ENCODE assay signal across 1 cellular context in the genomic region with DNA sequence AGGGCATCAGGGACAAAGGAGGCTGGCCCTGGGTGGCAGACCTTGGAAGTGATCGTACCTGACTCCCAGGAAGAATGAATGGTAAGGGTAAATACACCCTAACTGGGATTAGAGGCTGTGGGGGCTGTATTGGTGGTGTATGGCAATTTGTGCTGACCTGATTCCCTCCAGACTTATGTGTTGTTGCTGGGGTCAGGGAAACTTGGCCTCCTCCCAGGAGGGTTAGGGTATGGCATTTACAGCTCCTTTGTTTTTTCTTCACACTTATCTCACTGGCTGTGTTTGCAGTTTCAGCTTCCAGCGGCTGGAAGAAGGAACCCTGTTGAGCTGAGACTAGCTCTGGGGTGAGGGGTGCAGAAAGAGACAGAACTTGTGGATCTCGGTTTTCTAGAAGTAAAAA.
A peak's percentile ranks its signal among the peaks of the same experiment; 100 is the strongest.
TF ChIP-seq lines count a peak whose summit lies in the region.

No MANE protein-coding gene starts in this region.

TF ChIP-seq in HEK293, 187 proteins besides CTCF, POLR2A, EP300 and RAD21 (continued from another document and continues in another):
- TF ChIP-seq, protein P1, sequence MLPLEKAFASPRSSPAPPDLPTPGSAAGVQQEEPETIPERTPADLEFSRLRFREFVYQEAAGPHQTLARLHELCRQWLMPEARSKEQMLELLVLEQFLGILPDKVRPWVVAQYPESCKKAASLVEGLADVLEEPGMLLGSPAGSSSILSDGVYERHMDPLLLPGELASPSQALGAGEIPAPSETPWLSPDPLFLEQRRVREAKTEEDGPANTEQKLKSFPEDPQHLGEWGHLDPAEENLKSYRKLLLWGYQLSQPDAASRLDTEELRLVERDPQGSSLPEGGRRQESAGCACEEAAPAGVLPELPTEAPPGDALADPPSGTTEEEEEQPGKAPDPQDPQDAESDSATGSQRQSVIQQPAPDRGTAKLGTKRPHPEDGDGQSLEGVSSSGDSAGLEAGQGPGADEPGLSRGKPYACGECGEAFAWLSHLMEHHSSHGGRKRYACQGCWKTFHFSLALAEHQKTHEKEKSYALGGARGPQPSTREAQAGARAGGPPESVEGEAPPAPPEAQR (tag by site-specific recombination; IDR thresholded peaks at IDR 0.05) = no peak
- TF ChIP-seq ZNF629 (tag by site-specific recombination; IDR thresholded peaks at IDR 0.05) (0 out of 2 replicates have a peak, but pooled peaks have one; percentile 23), ZNF596 (tag by site-specific recombination; IDR thresholded peaks at IDR 0.05) (no peak), ZNF658 (tag by site-specific recombination; IDR thresholded peaks at IDR 0.05) (no peak), PATZ1 (tag by site-specific recombination; IDR thresholded peaks at IDR 0.05) (0 out of 2 replicates have a peak, but pooled peaks have one; percentile 23), ZFP3 (tag by site-specific recombination; IDR thresholded peaks at IDR 0.05; ENCODE audit: low read depth) (no peak), ZNF157 (tag by site-specific recombination; IDR thresholded peaks at IDR 0.05) (no peak), ZBTB48 (tag by site-specific recombination; IDR thresholded peaks at IDR 0.05) (peak; percentile 56), BCL6B (tag by site-specific recombination; IDR thresholded peaks at IDR 0.05) (no peak), YY2 (tag by site-specific recombination; IDR thresholded peaks at IDR 0.05) (no peak), OVOL3 (tag by site-specific recombination; IDR thresholded peaks at IDR 0.05) (no peak), ZNF544 (tag by site-specific recombination; IDR thresholded peaks at IDR 0.05) (no peak), WT1 (tag by site-specific recombination; IDR thresholded peaks at IDR 0.05) (no peak), ZNF626 (tag by site-specific recombination; IDR thresholded peaks at IDR 0.05) (no peak), ZNF664 (tag by site-specific recombination; IDR thresholded peaks at IDR 0.05) (no peak), ZNF660 (tag by site-specific recombination; IDR thresholded peaks at IDR 0.05) (peak; percentile 17; the same call in 1 of the 2 replicates), ZNF571 (tag by site-specific recombination; IDR thresholded peaks at IDR 0.05) (no peak), ZNF76 (tag by site-specific recombination; IDR thresholded peaks at IDR 0.05; ENCODE audit: borderline replicate concordance, low read depth) (no peak), ZNF48 (tag by site-specific recombination; IDR thresholded peaks at IDR 0.05) (no peak), ZNF248 (tag by site-specific recombination; IDR thresholded peaks at IDR 0.05) (no peak), ZBTB6 (tag by site-specific recombination; IDR thresholded peaks at IDR 0.05) (no peak), ZNF830 (tag by site-specific recombination; IDR thresholded peaks at IDR 0.05; ENCODE audit: low read depth) (no peak), SCRT2 (tag by site-specific recombination; IDR thresholded peaks at IDR 0.05) (peak; percentile 75), ZNF645 (tag by site-specific recombination; IDR thresholded peaks at IDR 0.05) (no peak), ZNF146 (tag by site-specific recombination; IDR thresholded peaks at IDR 0.05) (no peak), PRDM4 (tag by site-specific recombination; IDR thresholded peaks at IDR 0.05) (no peak), ZNF394 (tag by site-specific recombination; IDR thresholded peaks at IDR 0.05; ENCODE audit: borderline replicate concordance) (no peak), ZBTB20 (tag by site-specific recombination; IDR thresholded peaks at IDR 0.05) (peak; percentile 52), ZNF184 (tag by site-specific recombination; IDR thresholded peaks at IDR 0.05) (no peak), ZNF2 (tag by site-specific recombination; IDR thresholded peaks at IDR 0.05) (no peak), ZSCAN30 (tag by site-specific recombination; IDR thresholded peaks at IDR 0.05) (peak; percentile 50; the same call in 1 of the 2 replicates), PRDM6 (tag by site-specific recombination; IDR thresholded peaks at IDR 0.05) (peak; percentile 54; the same call in 1 of the 2 replicates), GLIS1 (tag by site-specific recombination; IDR thresholded peaks at IDR 0.05) (peak; percentile 75), ZFP69B (tag by site-specific recombination; IDR thresholded peaks at IDR 0.05) (no peak), SETDB1 (IDR thresholded peaks at IDR 0.05; ENCODE audit: insufficient read length, low read length) (no peak), ZSCAN16 (tag by site-specific recombination; IDR thresholded peaks at IDR 0.05) (no peak), ZNF449 (tag by site-specific recombination; IDR thresholded peaks at IDR 0.05) (no peak), ZNF549 (tag by site-specific recombination; IDR thresholded peaks at IDR 0.05) (no peak), ZNF473 (tag by site-specific recombination; IDR thresholded peaks at IDR 0.05) (no peak), REPIN1 (tag by site-specific recombination; IDR thresholded peaks at IDR 0.05; ENCODE audit: low read depth) (no peak), ZNF354C (tag by site-specific recombination; IDR thresholded peaks at IDR 0.05; ENCODE audit: borderline replicate concordance, low read depth) (no peak)
- TF ChIP-seq, protein P2, sequence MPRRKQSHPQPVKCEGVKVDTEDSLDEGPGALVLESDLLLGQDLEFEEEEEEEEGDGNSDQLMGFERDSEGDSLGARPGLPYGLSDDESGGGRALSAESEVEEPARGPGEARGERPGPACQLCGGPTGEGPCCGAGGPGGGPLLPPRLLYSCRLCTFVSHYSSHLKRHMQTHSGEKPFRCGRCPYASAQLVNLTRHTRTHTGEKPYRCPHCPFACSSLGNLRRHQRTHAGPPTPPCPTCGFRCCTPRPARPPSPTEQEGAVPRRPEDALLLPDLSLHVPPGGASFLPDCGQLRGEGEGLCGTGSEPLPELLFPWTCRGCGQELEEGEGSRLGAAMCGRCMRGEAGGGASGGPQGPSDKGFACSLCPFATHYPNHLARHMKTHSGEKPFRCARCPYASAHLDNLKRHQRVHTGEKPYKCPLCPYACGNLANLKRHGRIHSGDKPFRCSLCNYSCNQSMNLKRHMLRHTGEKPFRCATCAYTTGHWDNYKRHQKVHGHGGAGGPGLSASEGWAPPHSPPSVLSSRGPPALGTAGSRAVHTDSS (tag by site-specific recombination; IDR thresholded peaks at IDR 0.05) = no peak
- TF ChIP-seq, protein P3, sequence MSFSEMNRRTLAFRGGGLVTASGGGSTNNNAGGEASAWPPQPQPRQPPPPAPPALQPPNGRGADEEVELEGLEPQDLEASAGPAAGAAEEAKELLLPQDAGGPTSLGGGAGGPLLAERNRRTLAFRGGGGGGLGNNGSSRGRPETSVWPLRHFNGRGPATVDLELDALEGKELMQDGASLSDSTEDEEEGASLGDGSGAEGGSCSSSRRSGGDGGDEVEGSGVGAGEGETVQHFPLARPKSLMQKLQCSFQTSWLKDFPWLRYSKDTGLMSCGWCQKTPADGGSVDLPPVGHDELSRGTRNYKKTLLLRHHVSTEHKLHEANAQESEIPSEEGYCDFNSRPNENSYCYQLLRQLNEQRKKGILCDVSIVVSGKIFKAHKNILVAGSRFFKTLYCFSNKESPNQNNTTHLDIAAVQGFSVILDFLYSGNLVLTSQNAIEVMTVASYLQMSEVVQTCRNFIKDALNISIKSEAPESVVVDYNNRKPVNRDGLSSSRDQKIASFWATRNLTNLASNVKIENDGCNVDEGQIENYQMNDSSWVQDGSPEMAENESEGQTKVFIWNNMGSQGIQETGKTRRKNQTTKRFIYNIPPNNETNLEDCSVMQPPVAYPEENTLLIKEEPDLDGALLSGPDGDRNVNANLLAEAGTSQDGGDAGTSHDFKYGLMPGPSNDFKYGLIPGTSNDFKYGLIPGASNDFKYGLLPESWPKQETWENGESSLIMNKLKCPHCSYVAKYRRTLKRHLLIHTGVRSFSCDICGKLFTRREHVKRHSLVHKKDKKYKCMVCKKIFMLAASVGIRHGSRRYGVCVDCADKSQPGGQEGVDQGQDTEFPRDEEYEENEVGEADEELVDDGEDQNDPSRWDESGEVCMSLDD (tag by site-specific recombination; IDR thresholded peaks at IDR 0.05) = no peak
- TF ChIP-seq, protein P4, sequence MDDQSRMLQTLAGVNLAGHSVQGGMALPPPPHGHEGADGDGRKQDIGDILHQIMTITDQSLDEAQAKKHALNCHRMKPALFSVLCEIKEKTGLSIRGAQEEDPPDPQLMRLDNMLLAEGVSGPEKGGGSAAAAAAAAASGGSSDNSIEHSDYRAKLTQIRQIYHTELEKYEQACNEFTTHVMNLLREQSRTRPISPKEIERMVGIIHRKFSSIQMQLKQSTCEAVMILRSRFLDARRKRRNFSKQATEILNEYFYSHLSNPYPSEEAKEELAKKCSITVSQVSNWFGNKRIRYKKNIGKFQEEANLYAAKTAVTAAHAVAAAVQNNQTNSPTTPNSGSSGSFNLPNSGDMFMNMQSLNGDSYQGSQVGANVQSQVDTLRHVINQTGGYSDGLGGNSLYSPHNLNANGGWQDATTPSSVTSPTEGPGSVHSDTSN (CRISPR knock-in tag; IDR thresholded peaks at IDR 0.05) = no peak
